ENCODE assay signal across 6 cellular contexts in the genomic region with DNA sequence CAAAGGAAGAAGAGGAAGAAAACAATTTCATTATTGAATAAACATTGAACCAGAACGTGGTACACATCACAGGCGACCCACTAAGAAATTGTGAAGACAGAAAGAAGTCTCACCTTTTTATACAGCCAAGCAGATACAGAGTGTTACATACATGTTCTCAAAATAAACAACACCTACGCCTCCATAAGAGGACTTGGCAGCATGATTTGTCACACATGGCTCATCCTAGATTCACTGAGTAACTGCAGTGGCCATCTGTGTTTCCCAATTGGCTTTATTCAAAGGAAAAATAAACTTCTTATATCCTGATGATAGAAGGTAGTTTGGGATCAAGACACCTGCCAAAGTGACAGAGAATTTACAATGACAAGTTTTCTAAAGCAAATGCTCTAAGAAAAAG. TPM values are rescaled to one million over a fixed set of nuclear protein-coding genes. Genes with fewer than 3 reads are reported as not detected.
"Had no signal": no experiment of that assay in that cellular context is flagged by ENCODE, and none has a peak within 500 bp of the region (broad histone marks: within the 10 kb centered on the region; RNA-seq: fewer than 3 reads in every experiment).

No MANE protein-coding gene starts in this region.

- DNase-seq: GM23248, GOT3, H7, IMR-90 had no signal

RNA-seq across cellular contexts. Expression of gene KRTAP19-8, which starts 7.6 kb away (rescaled TPM):
- total RNA-seq: GM23248, H4, H7, HT-29, IMR-90 had no signal
